8 cellular contexts compared by ENCODE assay signal in genomic region chr6:31079656-31080261, GRCh38. TPM values are rescaled to one million over a fixed set of nuclear protein-coding genes. Genes with fewer than 3 reads are reported as not detected.
A peak's percentile ranks its signal among the peaks of the same experiment; 100 is the strongest.
DNase-seq lines count a peak whose midpoint lies in the region; ATAC-seq, FAIRE-seq and TF ChIP-seq lines count a peak whose summit lies in the region.

No MANE protein-coding gene starts in this region.

- FAIRE-seq in GM12891 (lab: Jason Lieb, UNC), result peak; percentile 62
- FAIRE-seq in keratinocyte (lab: Jason Lieb, UNC), result no peak

- no peaks in the 10 kb centered on the region for H3K79me2 ChIP-seq in mammary epithelial cell (ENCODE audit: insufficient read depth, low read length)
- H3K79me2 ChIP-seq in keratinocyte (ENCODE audit: control insufficient read depth, insufficient read depth, low read length), result no peaks in the 10 kb centered on the region

- H3K9me1 ChIP-seq in keratinocyte (ENCODE audit: control insufficient read depth, extremely low read depth, insufficient read depth, low read length), result no peaks in the 10 kb centered on the region

- WGBS in mammary epithelial cell (ENCODE audit: low coverage, missing lambda C conversion rate), result 29% methylated on average over 22 of the region's 22 CpGs

- H3K36me3 ChIP-seq in mammary epithelial cell (ENCODE audit: insufficient read depth, low read length) (no peaks in the 10 kb centered on the region), keratinocyte (ENCODE audit: control insufficient read depth in 2 of 2, extremely low read depth in 1 of 2, insufficient read depth in 2 of 2, low read length in 2 of 2) (no peaks in the 10 kb centered on the region)

- H3K4me1 ChIP-seq in mammary epithelial cell (ENCODE audit: insufficient read depth, low read length), result peaks cover 8% of the 10 kb centered on the region
- peaks cover 11% of the 10 kb centered on the region for H3K4me1 ChIP-seq in keratinocyte (ENCODE audit: control insufficient read depth, extremely low read depth, insufficient read depth, low read length)

- DNase-seq in GM12891 (ENCODE audit: insufficient read length, low spot score), result peak; percentile 32
- peak; percentile 52 for DNase-seq in NCI-H2171 treated with DMSO at 0.1 percent for 48 hours (lab: John Stamatoyannopoulos, UW)
- DNase-seq in WTC11 (ENCODE audit: low spot score), result peak; percentile 80
- DNase-seq in mammary epithelial cell, result peak; percentile 49
- no peak for DNase-seq in keratinocyte (ENCODE audit: low read depth, low spot score)
- DNase-seq in stimulated activated CD4-positive, alpha-beta T cell treated with anti-CD3 and anti-CD28 coated beads, Interleukin-1b, Interleukin-23, amount 100 ng/mL, for 1 hour (ENCODE audit: low read depth in 2 of 2), result peak; percentile 15 to 42

- no peak overlapping the region for H3K9ac ChIP-seq in mammary epithelial cell (ENCODE audit: insufficient read depth, low read length)
- no peak overlapping the region for H3K9ac ChIP-seq in keratinocyte (ENCODE audit: control insufficient read depth, extremely low read depth, insufficient read depth, low read length)

- H3K27ac Mint-ChIP-seq in WTC11, result no peak overlapping the region

- intact Hi-C loops in mammary epithelial cell (cut with micrococcal nuclease), result loop anchor here (2.0 kb wide), 2 partner anchors 113 to 165 kb away; partner anchors contain the start of gene VARS2

- peak; percentile 82 for ATAC-seq in WTC11
- no peak for ATAC-seq in HG03135 (IDR thresholded peaks at IDR 0.05; ENCODE audit: unreplicated experiment)
- no peak for ATAC-seq in GM18505 (IDR thresholded peaks at IDR 0.05; ENCODE audit: unreplicated experiment)

- no peaks in the 10 kb centered on the region for H3K27me3 Mint-ChIP-seq in WTC11 (ENCODE audit: low read depth)

- H4K20me1 ChIP-seq in mammary epithelial cell (ENCODE audit: insufficient read depth, low read length) (no peaks in the 10 kb centered on the region), keratinocyte (ENCODE audit: control insufficient read depth, extremely low read depth, insufficient read depth, low read length) (no peaks in the 10 kb centered on the region)

- H3K4me1 Mint-ChIP-seq in WTC11, result peaks cover 11% of the 10 kb centered on the region

- H3K9me3 ChIP-seq in mammary epithelial cell (replicated peaks; ENCODE audit: insufficient read depth, low read length) (no peaks in the 10 kb centered on the region), keratinocyte (ENCODE audit: control insufficient read depth, low read depth, low read length) (no peaks in the 10 kb centered on the region)

- H3K27me3 ChIP-seq in mammary epithelial cell (ENCODE audit: insufficient read depth, low read length) (no peaks in the 10 kb centered on the region), keratinocyte (ENCODE audit: control insufficient read depth, extremely low read depth, insufficient read depth, low read length) (no peaks in the 10 kb centered on the region)

- H2AFZ ChIP-seq in mammary epithelial cell (ENCODE audit: low read depth, low read length), result peak overlapping the region; percentile 93
- peak overlapping the region; percentile 72 for H2AFZ ChIP-seq in keratinocyte (ENCODE audit: control insufficient read depth, low read length)

- TF ChIP-seq CTCF in WTC11 (IDR thresholded peaks at IDR 0.05), result peak; percentile 39
- peak; percentile 72 to 83 for TF ChIP-seq CTCF in mammary epithelial cell (conservative IDR thresholded peaks at IDR 0.05 in 1 of 2, IDR thresholded peaks at IDR 0.05 in 1 of 2; ENCODE audit: extremely low read depth in 1 of 2, insufficient read depth in 1 of 2, low read depth in 1 of 2, low read length in 2 of 2)
- peak; percentile 67 to 81 (median 78) for TF ChIP-seq CTCF in keratinocyte (optimal IDR thresholded peaks at IDR 0.05 in 1 of 3, IDR thresholded peaks at IDR 0.05 in 1 of 3, conservative IDR thresholded peaks at IDR 0.05 in 1 of 3; ENCODE audit: extremely low read depth in 1 of 3, insufficient read depth in 2 of 3, low read length in 3 of 3)

- H3K36me3 Mint-ChIP-seq in WTC11, result no peaks in the 10 kb centered on the region

- POLR2A ChIA-PET in WTC11 (lab: Charles Lee), result interaction anchor here (0.7 to 1.4 kb wide), 3 partner anchors 9 to 34 kb away, joined by 3 to 7 read pairs (median 6); no protein-coding TSS in a partner anchor

- H3K9me3 Mint-ChIP-seq in WTC11, result no peaks in the 10 kb centered on the region

- CTCF ChIA-PET in WTC11 (lab: Charles Lee), result interaction anchor here (0.5 to 6.3 kb wide), 71 partner anchors 8 to 613 kb away, joined by 3 to 106 read pairs (median 5); partner anchors contain the start of genes DHX16, GTF2H4, IER3 and MUCL3
- CTCF ChIA-PET in mammary epithelial cell (lab: Charles Lee; ENCODE audit: low non-redundant PET), result interaction anchor here (0.6 to 1.3 kb wide), 8 partner anchors 9 to 353 kb away, joined by 3 to 17 read pairs (median 5); partner anchors contain the start of genes PSORS1C1 and VARS2

- H3K4me3 Mint-ChIP-seq in WTC11, result no peak overlapping the region

- dilution Hi-C loops in mammary epithelial cell (cut with HindIII; ENCODE audit: low sequenced_read_pairs), result loop anchor here (10.0 kb wide), 2 partner anchors 395 to 485 kb away; partner anchors contain the start of gene PPP1R18
- dilution Hi-C loops in keratinocyte (cut with MboI; ENCODE audit: extremely low pct_ligation_motif_present, low sequenced_read_pairs), result no loop called here

- BruUV-seq in mammary epithelial cell (replicated peaks; lab: Mats Ljungman, UMichigan), result no TSS peak

- TF ChIP-seq POLR2A in GM12891 (IDR thresholded peaks at IDR 0.05; ENCODE audit: low read depth, low read length) (no peak), GM18505 (IDR thresholded peaks at IDR 0.05; ENCODE audit: borderline replicate concordance, extremely low read depth, insufficient read depth, insufficient read length) (no peak)

- H3K4me3 ChIP-seq in mammary epithelial cell (replicated peaks in 1 of 3; ENCODE audit: insufficient read depth in 1 of 3, low read depth in 2 of 3, low read length in 3 of 3), result peak overlapping the region in 1 of 3 experiments; percentile 27
- no peak overlapping the region for H3K4me3 ChIP-seq in keratinocyte (ENCODE audit: control insufficient read depth in 2 of 3, extremely low read depth in 1 of 3, insufficient read depth in 2 of 3, low read depth in 1 of 3, low read length in 3 of 3)

- H3K27ac ChIP-seq in mammary epithelial cell (ENCODE audit: insufficient read depth, low read depth, low read length) (no peak overlapping the region), keratinocyte (ENCODE audit: control insufficient read depth, insufficient read depth, low read length) (no peak overlapping the region)

- H3K4me2 ChIP-seq in mammary epithelial cell (ENCODE audit: insufficient read depth, low read depth, low read length), result peak overlapping the region; percentile 75
- peak overlapping the region; percentile 43 for H3K4me2 ChIP-seq in keratinocyte (ENCODE audit: control insufficient read depth, extremely low read depth, insufficient read depth, low read depth, low read length)

- in situ Hi-C loops in mammary epithelial cell (cut with MboI; ENCODE audit: low sequenced_read_pairs in 2 of 2), result loop anchor here (5.0 to 10.0 kb wide), 3 partner anchors 162 to 255 kb away; partner anchors contain the start of gene VARS2 (in 1 of the 2)

RNA-seq across cellular contexts. Expression of gene C6orf15, which starts 32.6 kb away (rescaled TPM):
- polyA plus RNA-seq in GM12891 (2012; ENCODE audit: low read depth, missing spikeins), result not detected
- total RNA-seq in WTC11 (2021) (not detected in 3 replicates), mammary epithelial cell (1 to 10 TPM in 1 of 2 donors, not detected in 1; 9.3 TPM)
- polyA plus RNA-seq in mammary epithelial cell (0.24 TPM), keratinocyte (0.08 to 0.35 TPM (median 0.30 TPM) in 3 replicates)
- polyA minus RNA-seq in mammary epithelial cell (not detected), keratinocyte (not detected in 3 replicates)
- polyA plus RNA-seq in keratinocyte (2011; ENCODE audit: low read depth), result 3.8 TPM
- 0.36 and 0.79 TPM in 2 replicates for polyA plus RNA-seq in keratinocyte (2011; cell fraction: cytosol; rRNA removed)
- 1.1 and 1.9 TPM in 2 replicates for polyA plus RNA-seq in keratinocyte (2011; cell fraction: nucleus; rRNA removed)
- polyA plus RNA-seq in keratinocyte (2012; ENCODE audit: low replicate concordance), result 0.39 and 17.1 TPM in 2 replicates
- polyA minus RNA-seq in keratinocyte (2011; cell fraction: cytosol; rRNA and poly(A)+ RNA removed), result not detected
- polyA minus RNA-seq in keratinocyte (2011; cell fraction: nucleus; rRNA and poly(A)+ RNA removed), result 1.2 TPM in 1 of 2 replicates, not detected in the other

RNA-seq across cellular contexts. Expression of gene PSORS1C1, which starts 34.8 kb away (rescaled TPM):
- polyA plus RNA-seq in GM12891 (2012; ENCODE audit: low read depth, missing spikeins), result not detected
- total RNA-seq in WTC11 (2021) (0.11 to 0.66 TPM (median 0.34 TPM) in 3 replicates), mammary epithelial cell (10 to 100 TPM in 1 of 2 donors, 1 to 10 TPM in 1; 3.7 to 19.6 TPM)
- polyA plus RNA-seq in mammary epithelial cell (3.3 TPM), keratinocyte (3.6 to 9.4 TPM (median 5.7 TPM) in 3 replicates)
- polyA minus RNA-seq in mammary epithelial cell (6.3 TPM), keratinocyte (7.4 to 41.0 TPM (median 10.7 TPM) in 3 replicates)
- polyA plus RNA-seq in keratinocyte (2011; ENCODE audit: low read depth), result 14.3 TPM
- 6.9 and 9.2 TPM in 2 replicates for polyA plus RNA-seq in keratinocyte (2011; cell fraction: cytosol; rRNA removed)
- polyA plus RNA-seq in keratinocyte (2011; cell fraction: nucleus; rRNA removed), result 15.8 and 28.1 TPM in 2 replicates
- polyA plus RNA-seq in keratinocyte (2012; ENCODE audit: low replicate concordance), result 6.0 and 34.2 TPM in 2 replicates
- polyA minus RNA-seq in keratinocyte (2011; cell fraction: cytosol; rRNA and poly(A)+ RNA removed), result not detected
- polyA minus RNA-seq in keratinocyte (2011; cell fraction: nucleus; rRNA and poly(A)+ RNA removed), result 6.0 and 6.8 TPM in 2 replicates

RNA-seq across cellular contexts. Expression of gene CDSN, which starts 40.5 kb away (rescaled TPM):
- not detected for polyA plus RNA-seq in GM12891 (2012; ENCODE audit: low read depth, missing spikeins)
- total RNA-seq in WTC11 (2021), result not detected in 3 replicates
- total RNA-seq in mammary epithelial cell, result 1 to 10 TPM in 1 of 2 donors, under 1 TPM in 1; 0.80 to 1.2 TPM
- 2.8 TPM for polyA plus RNA-seq in mammary epithelial cell
- polyA minus RNA-seq in mammary epithelial cell, result 4.7 TPM
- 4.0 to 8.3 TPM (median 5.0 TPM) in 3 replicates for polyA plus RNA-seq in keratinocyte
- polyA plus RNA-seq in keratinocyte (2011; ENCODE audit: low read depth), result 128 TPM
- 3.6 and 7.7 TPM in 2 replicates for polyA plus RNA-seq in keratinocyte (2011; cell fraction: cytosol; rRNA removed)
- 22.1 and 37.1 TPM in 2 replicates for polyA plus RNA-seq in keratinocyte (2011; cell fraction: nucleus; rRNA removed)
- polyA plus RNA-seq in keratinocyte (2012; ENCODE audit: low replicate concordance), result 10.7 and 646 TPM in 2 replicates
- polyA minus RNA-seq in keratinocyte, result 4.0 to 15.3 TPM (median 5.6 TPM) in 3 replicates
- polyA minus RNA-seq in keratinocyte (2011; cell fraction: cytosol; rRNA and poly(A)+ RNA removed), result 7.5 TPM
- polyA minus RNA-seq in keratinocyte (2011; cell fraction: nucleus; rRNA and poly(A)+ RNA removed), result 21.0 and 31.2 TPM in 2 replicates

RNA-seq across cellular contexts. Expression of gene PSORS1C2, which starts 59.1 kb away (rescaled TPM):
- not detected for polyA plus RNA-seq in GM12891 (2012; ENCODE audit: low read depth, missing spikeins)
- total RNA-seq in WTC11 (2021), result 0.55 to 0.85 TPM (median 0.78 TPM) in 3 replicates
- total RNA-seq in mammary epithelial cell, result not detected
- polyA plus RNA-seq in mammary epithelial cell, result not detected
- polyA minus RNA-seq in mammary epithelial cell, result not detected
- polyA plus RNA-seq in keratinocyte, result not detected in 3 replicates
- polyA plus RNA-seq in keratinocyte (2011; ENCODE audit: low read depth), result 1.9 TPM
- polyA plus RNA-seq in keratinocyte (2011; cell fraction: cytosol; rRNA removed), result not detected in 2 replicates
- polyA plus RNA-seq in keratinocyte (2011; cell fraction: nucleus; rRNA removed), result 0.12 TPM in 1 of 2 replicates, not detected in the other
- 0.31 and 15.8 TPM in 2 replicates for polyA plus RNA-seq in keratinocyte (2012; ENCODE audit: low replicate concordance)
- not detected in 3 replicates for polyA minus RNA-seq in keratinocyte
- not detected for polyA minus RNA-seq in keratinocyte (2011; cell fraction: cytosol; rRNA and poly(A)+ RNA removed)
- polyA minus RNA-seq in keratinocyte (2011; cell fraction: nucleus; rRNA and poly(A)+ RNA removed), result not detected in 2 replicates
